ENCODE assay signal across 31 cellular contexts in the genomic region with DNA sequence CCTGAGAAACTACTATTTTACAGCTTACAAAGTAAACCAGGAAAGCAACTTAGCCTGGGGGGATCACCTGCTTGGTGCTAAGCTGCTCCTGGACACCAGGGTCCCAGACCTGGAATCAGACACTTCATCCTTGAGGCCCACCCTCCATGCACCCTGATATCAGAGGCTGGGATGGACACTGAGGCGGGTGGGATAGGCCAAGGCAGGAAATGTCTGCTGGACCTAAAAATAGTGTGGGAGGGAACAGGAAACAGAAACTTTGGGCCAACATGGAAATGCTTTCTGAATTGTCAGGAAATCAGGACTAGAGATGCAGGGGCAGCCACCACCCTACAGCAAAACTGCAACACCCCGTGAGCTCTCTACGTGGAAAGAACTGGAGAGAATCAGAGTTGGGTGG.
DNase-seq lines count a peak whose midpoint lies in the region; ATAC-seq, FAIRE-seq and TF ChIP-seq lines count a peak whose summit lies in the region.
"Had no signal": no experiment of that assay in that cellular context is flagged by ENCODE, and none has a peak within 500 bp of the region (broad histone marks: within the 10 kb centered on the region; RNA-seq: fewer than 3 reads in every experiment).

No MANE protein-coding gene starts in this region.

- H3K27ac Mint-ChIP-seq in activated CD4-positive, alpha-beta T cell treated with anti-CD3 and anti-CD28 coated beads for 36 hours = no peak overlapping the region
- H3K27ac Mint-ChIP-seq in activated CD8-positive, alpha-beta T cell treated with anti-CD3 and anti-CD28 coated beads for 36 hours = no peak overlapping the region
- H3K27ac Mint-ChIP-seq: activated naive CD8-positive, alpha-beta T cell treated with anti-CD3 and anti-CD28 coated beads, Interleukin-2, amount 10 ng/mL, durations not matched to agents 7 days and 5 days; B cell; CD8-positive, alpha-beta memory T cell; T-helper 17 cell had no signal

- H3K4me2 ChIP-seq in HepG2 (ENCODE audit: low read depth, low read length) (no peak overlapping the region), parathyroid adenoma (ENCODE audit: low read length) (no peak overlapping the region)
- H3K4me2 ChIP-seq: smooth muscle cell had no signal

- H3K36me3 Mint-ChIP-seq in activated CD4-positive, alpha-beta T cell treated with anti-CD3 and anti-CD28 coated beads for 36 hours (ENCODE audit: low read depth) = no peaks in the 10 kb centered on the region
- H3K36me3 Mint-ChIP-seq in activated CD8-positive, alpha-beta T cell treated with anti-CD3 and anti-CD28 coated beads for 36 hours (ENCODE audit: low read depth) = no peaks in the 10 kb centered on the region
- H3K36me3 Mint-ChIP-seq: activated naive CD8-positive, alpha-beta T cell treated with anti-CD3 and anti-CD28 coated beads, Interleukin-2, amount 10 ng/mL, durations not matched to agents 7 days and 5 days; CD8-positive, alpha-beta memory T cell had no signal

- POLR2A ChIA-PET in HepG2 (lab: Yijun Ruan, JAX) = no interaction called here
- POLR2A ChIA-PET in activated CD4-positive, alpha-beta T cell treated with anti-CD3 and anti-CD28 coated beads for 36 hours (lab: Charles Lee) = no interaction called here
- POLR2A ChIA-PET in activated CD8-positive, alpha-beta T cell treated with anti-CD3 and anti-CD28 coated beads for 36 hours (lab: Charles Lee) = no interaction called here

- no peak overlapping the region for H2AFZ ChIP-seq in HepG2 (ENCODE audit: low read length)
- H2AFZ ChIP-seq in parathyroid adenoma = no peak overlapping the region

- no peak for TF ChIP-seq EP300 in HepG2 (IDR thresholded peaks at IDR 0.05; ENCODE audit: low read depth in 2 of 2, low read length in 2 of 2)
- TF ChIP-seq EP300 in HepG2 (CRISPR knock-in tag; IDR thresholded peaks at IDR 0.05; ENCODE audit: borderline replicate concordance) = no peak

- H3K4me3 Mint-ChIP-seq in activated CD4-positive, alpha-beta T cell treated with anti-CD3 and anti-CD28 coated beads for 36 hours = no peak overlapping the region
- H3K4me3 Mint-ChIP-seq in activated CD8-positive, alpha-beta T cell treated with anti-CD3 and anti-CD28 coated beads for 36 hours = no peak overlapping the region
- H3K4me3 Mint-ChIP-seq: activated naive CD8-positive, alpha-beta T cell treated with anti-CD3 and anti-CD28 coated beads, Interleukin-2, amount 10 ng/mL, durations not matched to agents 7 days and 5 days; B cell; CD8-positive, alpha-beta memory T cell; T-helper 17 cell had no signal

- in situ Hi-C loops in HepG2 (cut with HindIII; ENCODE audit: extremely low pct_ligation_motif_present, low pct_unique_long_range_greater_than_20kb) = loop anchor here (5.0 to 10.0 kb wide), 2 partner anchors 111 to 153 kb away; no protein-coding TSS in a partner anchor

- no peak for DNase-seq in HepG2 (ENCODE audit: low spot score)
- DNase-seq in right cardiac atrium = no peak
- no peak for DNase-seq in uterus
- DNase-seq in activated CD4-positive, alpha-beta T cell treated with anti-CD3 and anti-CD28 coated beads for 36 hours = no peak
- no peak for DNase-seq in activated CD8-positive, alpha-beta T cell treated with anti-CD3 and anti-CD28 coated beads for 36 hours
- DNase-seq: activated CD4-positive, CD25-positive, alpha-beta regulatory T cell treated with anti-CD3 and anti-CD28 coated beads, Interleukin-2, amount 50 U/mL, for 72 hours; activated gamma-delta T cell; activated naive CD8-positive, alpha-beta T cell treated with anti-CD3 and anti-CD28 coated beads, Interleukin-2, amount 10 ng/mL, durations not matched to agents 7 days and 5 days; activated T-cell treated with anti-CD3 and anti-CD28 coated beads for 4 hours; CD8-positive, alpha-beta memory T cell; cortex of kidney; DMS153; islet precursor cell; NCI-H2081 treated with DMSO at 0.1 percent for 48 hours; NCI-H226; NCI-H82; stimulated activated CD4-positive, alpha-beta T cell treated with anti-CD3 and anti-CD28 coated beads, Interleukin-2, amount 100 ng/mL, for 24 hours; T-helper 17 cell had no signal

- H3K27me3 ChIP-seq in liver (ENCODE audit: control insufficient read depth in 4 of 4, insufficient read depth in 4 of 4, low read length in 3 of 4) (peaks cover 0 to 2% (median 0%) of the 10 kb centered on the region in 4 donors), HepG2 (ENCODE audit: control insufficient read depth in 1 of 2, insufficient read depth in 2 of 2, low read length in 2 of 2) (peaks cover 0 to 6% of the 10 kb centered on the region in 2 experiments; a peak in 2 of 5 replicates), right cardiac atrium (ENCODE audit: control insufficient read depth, insufficient read depth) (no peaks in the 10 kb centered on the region), parathyroid adenoma (ENCODE audit: control insufficient read depth, insufficient read depth, low read length) (no peaks in the 10 kb centered on the region), uterus (no peaks in the 10 kb centered on the region)
- H3K27me3 ChIP-seq: ascending aorta, cardiac muscle cell, neutrophil had no signal

- peaks cover 8% of the 10 kb centered on the region for H3K27me3 Mint-ChIP-seq in activated CD4-positive, alpha-beta T cell treated with anti-CD3 and anti-CD28 coated beads for 36 hours
- H3K27me3 Mint-ChIP-seq in activated CD8-positive, alpha-beta T cell treated with anti-CD3 and anti-CD28 coated beads for 36 hours = peaks cover 5% of the 10 kb centered on the region

- H3K27ac ChIP-seq in liver (ENCODE audit: low read depth in 1 of 2, low read length in 2 of 2) (no peak overlapping the region), HepG2 (ENCODE audit: extremely low read length, insufficient read depth, low read length) (no peak overlapping the region), right cardiac atrium (ENCODE audit: low read length) (peak overlapping the region; percentile 80), parathyroid adenoma (peak overlapping the region; percentile 33), uterus (peak overlapping the region; percentile 14 to 24)
- H3K27ac ChIP-seq: ascending aorta, cardiac muscle cell, neutrophil, RWPE1, SK-N-MC, tibial artery had no signal

- no TSS peak for BruUV-seq in HepG2 (replicated peaks; lab: Mats Ljungman, UMichigan)

- no peak for TF ChIP-seq CTCF in liver (IDR thresholded peaks at IDR 0.05; ENCODE audit: low read depth, low read length, missing input control)
- no peak for TF ChIP-seq CTCF in HepG2 (CRISPR knock-in tag; IDR thresholded peaks at IDR 0.05)
- no peak for TF ChIP-seq CTCF in parathyroid adenoma (IDR thresholded peaks at IDR 0.05)
- no peak for TF ChIP-seq CTCF in uterus (IDR thresholded peaks at IDR 0.05)
- TF ChIP-seq CTCF in activated CD8-positive, alpha-beta T cell treated with anti-CD3 and anti-CD28 coated beads for 36 hours (IDR thresholded peaks at IDR 0.05) = no peak

- H3K9me3 ChIP-seq in liver (ENCODE audit: control insufficient read depth in 4 of 4, low read length in 3 of 4) (no peaks in the 10 kb centered on the region), HepG2 (ENCODE audit: low read length) (no peaks in the 10 kb centered on the region), right cardiac atrium (ENCODE audit: control insufficient read depth, low read length) (no peaks in the 10 kb centered on the region), parathyroid adenoma (ENCODE audit: control insufficient read depth, low read length) (no peaks in the 10 kb centered on the region), uterus (no peaks in the 10 kb centered on the region)
- H3K9me3 ChIP-seq: ascending aorta, HAP-1, neutrophil, tibial artery had no signal

- no peaks in the 10 kb centered on the region for H3K9me3 Mint-ChIP-seq in activated CD4-positive, alpha-beta T cell treated with anti-CD3 and anti-CD28 coated beads for 36 hours (ENCODE audit: low read depth)
- no peaks in the 10 kb centered on the region for H3K9me3 Mint-ChIP-seq in activated CD8-positive, alpha-beta T cell treated with anti-CD3 and anti-CD28 coated beads for 36 hours
- H3K9me3 Mint-ChIP-seq: CD8-positive, alpha-beta memory T cell had no signal

- no peak for FAIRE-seq in HepG2 (lab: Jason Lieb, UNC)
- FAIRE-seq: K562 had no signal

- CTCF ChIA-PET in HepG2 (lab: Yijun Ruan, JAX; ENCODE audit: low intra/inter-chr PET ratio, low total read pairs) = no interaction called here
- CTCF ChIA-PET in activated CD4-positive, alpha-beta T cell treated with anti-CD3 and anti-CD28 coated beads for 36 hours (lab: Charles Lee) = interaction anchor here (0.7 kb wide), 1 partner anchor 150 kb away, joined by 3 read pairs; no protein-coding TSS in a partner anchor
- CTCF ChIA-PET in activated CD8-positive, alpha-beta T cell treated with anti-CD3 and anti-CD28 coated beads for 36 hours (lab: Charles Lee) = interaction anchor here (0.6 to 4.0 kb wide), 4 partner anchors 111 to 146 kb away, joined by 3 to 27 read pairs (median 4); no protein-coding TSS in a partner anchor

- no peaks in the 10 kb centered on the region for H3K36me3 ChIP-seq in liver (ENCODE audit: control insufficient read depth in 4 of 4, insufficient read depth in 3 of 4, low read depth in 1 of 4, low read length in 3 of 4)
- no peaks in the 10 kb centered on the region for H3K36me3 ChIP-seq in HepG2 (replicated peaks in 1 of 2; ENCODE audit: control insufficient read depth in 1 of 2, insufficient read depth in 2 of 2, low read length in 2 of 2)
- H3K36me3 ChIP-seq in parathyroid adenoma (ENCODE audit: control insufficient read depth, insufficient read depth, low read length) = no peaks in the 10 kb centered on the region
- H3K36me3 ChIP-seq in uterus = no peaks in the 10 kb centered on the region
- H3K36me3 ChIP-seq: ascending aorta, cardiac muscle cell, HAP-1, neutrophil, tibial artery had no signal

- no peak overlapping the region for H3K9ac ChIP-seq in liver (ENCODE audit: low read depth in 1 of 2, low read length in 2 of 2)
- H3K9ac ChIP-seq in HepG2 (ENCODE audit: insufficient read depth, low read depth, low read length) = no peak overlapping the region
- H3K9ac ChIP-seq in parathyroid adenoma = no peak overlapping the region

- TF ChIP-seq RAD21 in liver (IDR thresholded peaks at IDR 0.05) (no peak), HepG2 (CRISPR knock-in tag; IDR thresholded peaks at IDR 0.05) (no peak)

- H3K4me1 Mint-ChIP-seq in activated CD4-positive, alpha-beta T cell treated with anti-CD3 and anti-CD28 coated beads for 36 hours = no peaks in the 10 kb centered on the region
- no peaks in the 10 kb centered on the region for H3K4me1 Mint-ChIP-seq in activated CD8-positive, alpha-beta T cell treated with anti-CD3 and anti-CD28 coated beads for 36 hours (ENCODE audit: low read depth)
- H3K4me1 Mint-ChIP-seq: B cell; CD8-positive, alpha-beta memory T cell had no signal

- 73% methylated on average over 3 of the region's 3 CpGs for WGBS in liver
- WGBS in HepG2 (ENCODE audit: low lambda C conversion rate) = 4% methylated on average over 3 of the region's 3 CpGs
- WGBS in right cardiac atrium = 40% methylated on average over 3 of the region's 3 CpGs

- no peak for ATAC-seq in HepG2
- peak; percentile 32 to 77 for ATAC-seq in right cardiac atrium
- ATAC-seq in activated CD4-positive, alpha-beta T cell treated with anti-CD3 and anti-CD28 coated beads for 36 hours = no peak
- ATAC-seq in GM21390 (IDR thresholded peaks at IDR 0.05; ENCODE audit: unreplicated experiment) = no peak
- ATAC-seq in activated CD8-positive, alpha-beta T cell treated with anti-CD3 and anti-CD28 coated beads for 36 hours = no peak
- ATAC-seq: K562, T-helper 17 cell had no signal

- H4K20me1 ChIP-seq in HepG2 (ENCODE audit: insufficient read depth, low read length) = no peaks in the 10 kb centered on the region

- no peaks in the 10 kb centered on the region for H3K79me2 ChIP-seq in HepG2 (ENCODE audit: insufficient read depth, low read length)
- no peaks in the 10 kb centered on the region for H3K79me2 ChIP-seq in parathyroid adenoma

- H3K4me3 ChIP-seq in liver (ENCODE audit: low read depth in 1 of 3, low read length in 3 of 3) = no peak overlapping the region
- H3K4me3 ChIP-seq in HepG2 (replicated peaks in 1 of 3; ENCODE audit: insufficient read depth in 1 of 3, low read depth in 2 of 3, low read length in 3 of 3) = no peak overlapping the region
- H3K4me3 ChIP-seq in right cardiac atrium (ENCODE audit: low read length) = no peak overlapping the region
- H3K4me3 ChIP-seq in parathyroid adenoma (ENCODE audit: low read depth, low read length) = no peak overlapping the region
- H3K4me3 ChIP-seq in uterus = no peak overlapping the region
- H3K4me3 ChIP-seq: ascending aorta, cardiac muscle cell, HAP-1, K562, SK-N-MC, smooth muscle cell, tibial artery had no signal

- intact Hi-C loops in HepG2 (cut with micrococcal nuclease; ENCODE audit: unreplicated experiment) (no loop called here), right cardiac atrium (cut with DNase I) (loop anchor here in 3 of 4 donors (5.0 to 10.0 kb wide), 3 partner anchors 101 to 113 kb away; a partner anchor contains a TSS), uterus (cut with DNase I; ENCODE audit: low total_unique reads) (loop anchor here (10.0 kb wide), 1 partner anchor 103 kb away; a partner anchor contains a TSS)
- intact Hi-C loops in activated CD4-positive, alpha-beta T cell treated with anti-CD3 and anti-CD28 coated beads for 36 hours (cut with DNase I, micrococcal nuclease) = loop anchor here in 1 of 2 experiments (10.0 kb wide), 1 partner anchor 113 kb away; no protein-coding TSS in a partner anchor
- intact Hi-C loops in activated CD8-positive, alpha-beta T cell treated with anti-CD3 and anti-CD28 coated beads for 36 hours (cut with micrococcal nuclease) = loop anchor here (10.0 kb wide), 1 partner anchor 113 kb away; no protein-coding TSS in a partner anchor

- TF ChIP-seq POLR2A in HepG2 (IDR thresholded peaks at IDR 0.05; ENCODE audit: insufficient read depth in 1 of 2, low read depth in 2 of 2, low read length in 2 of 2) (no peak), uterus (IDR thresholded peaks at IDR 0.05) (no peak)

- no peaks in the 10 kb centered on the region for H3K4me1 ChIP-seq in liver (ENCODE audit: control insufficient read depth in 4 of 4, insufficient read depth in 4 of 4, low read length in 3 of 4)
- no peaks in the 10 kb centered on the region for H3K4me1 ChIP-seq in HepG2 (ENCODE audit: insufficient read depth, low read length)
- peaks cover 6% of the 10 kb centered on the region for H3K4me1 ChIP-seq in right cardiac atrium (ENCODE audit: control insufficient read depth, insufficient read depth, low read length)
- H3K4me1 ChIP-seq in parathyroid adenoma = no peaks in the 10 kb centered on the region
- no peaks in the 10 kb centered on the region for H3K4me1 ChIP-seq in uterus
- H3K4me1 ChIP-seq: ascending aorta, HAP-1, tibial artery had no signal

Comparison
In these comparisons a context has a peak if more than half of its experiments do, and no peak if none do; other contexts are left out.
1. H3K27ac ChIP-seq: peak in right cardiac atrium (single experiment), parathyroid adenoma (single experiment) and uterus (2 of 2); none in liver (0 of 2) and HepG2 (single experiment).
2. ATAC-seq: peak in right cardiac atrium (2 of 2); none in HepG2 (single experiment), activated CD4-positive, alpha-beta T cell treated with anti-CD3 and anti-CD28 coated beads for 36 hours (single experiment), GM21390 (single experiment) and activated CD8-positive, alpha-beta T cell treated with anti-CD3 and anti-CD28 coated beads for 36 hours (single experiment).